23 cellular contexts compared by ENCODE assay signal in the genomic region with DNA sequence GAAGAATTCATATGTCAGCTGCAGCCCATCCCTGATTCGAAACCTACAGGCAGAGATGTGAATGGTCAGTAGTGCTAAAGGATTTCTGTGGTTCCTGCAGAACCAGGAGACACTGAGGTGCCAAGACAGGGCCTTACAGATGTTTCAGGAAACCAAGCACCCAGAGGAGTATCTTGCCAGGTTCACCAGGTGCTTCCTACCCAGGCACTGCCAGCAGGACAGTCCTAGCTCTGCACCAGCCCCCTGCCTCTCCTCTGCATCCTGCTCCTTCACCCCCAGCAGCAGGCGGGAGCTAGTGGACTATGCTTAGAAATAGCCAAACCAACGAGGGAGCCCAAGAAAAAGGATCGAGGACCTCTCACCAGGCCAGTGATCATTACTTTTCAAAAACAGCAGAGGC. TPM values are rescaled to one million over a fixed set of nuclear protein-coding genes. Genes with fewer than 3 reads are reported as not detected.
DNase-seq lines count a peak whose midpoint lies in the region; TF ChIP-seq lines count a peak whose summit lies in the region.
"Had no signal": no experiment of that assay in that cellular context is flagged by ENCODE, and none has a peak within 500 bp of the region (broad histone marks: within the 10 kb centered on the region; RNA-seq: fewer than 3 reads in every experiment).

No MANE protein-coding gene starts in this region.

- peak overlapping the region; percentile 52 for H3K4me3 Mint-ChIP-seq in activated naive CD4-positive, alpha-beta T cell treated with anti-CD3 and anti-CD28 coated beads, Interleukin-2, amount 50 U/mL, for 24 hours
- H3K4me3 Mint-ChIP-seq in activated naive CD8-positive, alpha-beta T cell treated with anti-CD3 and anti-CD28 coated beads for 36 hours = no peak overlapping the region
- peak overlapping the region; percentile 35 for H3K4me3 Mint-ChIP-seq in neural crest cell
- no peak overlapping the region for H3K4me3 Mint-ChIP-seq in activated CD4-positive, alpha-beta memory T cell treated with anti-CD3 and anti-CD28 coated beads, Interleukin-2, amount 10 ng/mL, durations not matched to agents 7 days and 5 days
- H3K4me3 Mint-ChIP-seq: HFFc6, mesothelial cell of epicardium had no signal

- peaks cover 3% of the 10 kb centered on the region; the same call in 1 of the 2 replicates for H3F3A ChIP-seq in Loucy (ENCODE audit: low read depth)

- no peaks in the 10 kb centered on the region for H4K20me1 ChIP-seq in Loucy (ENCODE audit: insufficient read depth, low read length, poor library complexity, severe bottlenecking)

- peaks cover 9% of the 10 kb centered on the region for H3K79me2 ChIP-seq in Loucy (ENCODE audit: insufficient read depth, low read length)

- no peak overlapping the region for H3K27ac ChIP-seq in A673 (ENCODE audit: low read depth, low read length, poor library complexity, severe bottlenecking)
- H3K27ac ChIP-seq: cardiac muscle cell, GM23248, left ventricle myocardium inferior had no signal

- H3K4me1 ChIP-seq in Loucy (ENCODE audit: insufficient read depth, low read length, poor library complexity, severe bottlenecking) (peaks cover 13% of the 10 kb centered on the region), A673 (ENCODE audit: insufficient read depth, low read length, poor library complexity, severe bottlenecking) (peaks cover 5% of the 10 kb centered on the region)

- H3K36me3 Mint-ChIP-seq in activated naive CD4-positive, alpha-beta T cell treated with anti-CD3 and anti-CD28 coated beads, Interleukin-2, amount 50 U/mL, for 24 hours = peaks cover 2% of the 10 kb centered on the region
- peaks cover 13% of the 10 kb centered on the region for H3K36me3 Mint-ChIP-seq in activated naive CD8-positive, alpha-beta T cell treated with anti-CD3 and anti-CD28 coated beads for 36 hours
- H3K36me3 Mint-ChIP-seq in neural crest cell (ENCODE audit: low read depth) = no peaks in the 10 kb centered on the region
- H3K36me3 Mint-ChIP-seq in activated CD4-positive, alpha-beta memory T cell treated with anti-CD3 and anti-CD28 coated beads, Interleukin-2, amount 10 ng/mL, durations not matched to agents 7 days and 5 days (ENCODE audit: low read depth) = peaks cover 13% of the 10 kb centered on the region
- H3K36me3 Mint-ChIP-seq: mesothelial cell of epicardium had no signal

- intact Hi-C loops in A673 (cut with micrococcal nuclease; ENCODE audit: unreplicated experiment) = no loop called here

- peak overlapping the region; percentile 20 for H3K4me3 ChIP-seq in Loucy (ENCODE audit: low read length, poor library complexity, severe bottlenecking)
- H3K4me3 ChIP-seq in A673 (ENCODE audit: low read depth, low read length, poor library complexity, severe bottlenecking) = no peak overlapping the region
- H3K4me3 ChIP-seq: cardiac muscle cell, GM23248, left ventricle myocardium inferior had no signal

- H3K27me3 Mint-ChIP-seq in activated naive CD4-positive, alpha-beta T cell treated with anti-CD3 and anti-CD28 coated beads, Interleukin-2, amount 50 U/mL, for 24 hours = no peaks in the 10 kb centered on the region
- H3K27me3 Mint-ChIP-seq in activated naive CD8-positive, alpha-beta T cell treated with anti-CD3 and anti-CD28 coated beads for 36 hours = peaks cover 6% of the 10 kb centered on the region
- peaks cover 71% of the 10 kb centered on the region for H3K27me3 Mint-ChIP-seq in neural crest cell (ENCODE audit: low read depth)
- H3K27me3 Mint-ChIP-seq in activated CD4-positive, alpha-beta memory T cell treated with anti-CD3 and anti-CD28 coated beads, Interleukin-2, amount 10 ng/mL, durations not matched to agents 7 days and 5 days = peaks cover 26% of the 10 kb centered on the region

- peak overlapping the region; percentile 45 for H3K4me2 ChIP-seq in Loucy (ENCODE audit: low read depth, low read length, poor library complexity, severe bottlenecking)

- peak overlapping the region; percentile 33 for H3K27ac Mint-ChIP-seq in activated naive CD4-positive, alpha-beta T cell treated with anti-CD3 and anti-CD28 coated beads, Interleukin-2, amount 50 U/mL, for 24 hours
- H3K27ac Mint-ChIP-seq in activated naive CD8-positive, alpha-beta T cell treated with anti-CD3 and anti-CD28 coated beads for 36 hours = peak overlapping the region; percentile 32
- H3K27ac Mint-ChIP-seq in neural crest cell (ENCODE audit: unreplicated experiment) = no peak overlapping the region
- H3K27ac Mint-ChIP-seq in activated CD4-positive, alpha-beta memory T cell treated with anti-CD3 and anti-CD28 coated beads, Interleukin-2, amount 10 ng/mL, durations not matched to agents 7 days and 5 days = no peak overlapping the region
- H3K27ac Mint-ChIP-seq: HFFc6, mesothelial cell of epicardium had no signal

- peak overlapping the region; percentile 37 for H3K9ac ChIP-seq in Loucy (ENCODE audit: low read depth, low read length, poor library complexity, severe bottlenecking)
- H3K9ac ChIP-seq: GM23248 had no signal

- BruUV-seq in A673 (replicated peaks; lab: Mats Ljungman, UMichigan) = no TSS peak

- no peak for TF ChIP-seq CTCF in Loucy (conservative IDR thresholded peaks at IDR 0.05; ENCODE audit: low read length)
- TF ChIP-seq CTCF in neural crest cell (conservative IDR thresholded peaks at IDR 0.05) = no peak
- no peak for TF ChIP-seq CTCF in A673 (conservative IDR thresholded peaks at IDR 0.05; ENCODE audit: low read depth, low read length)

- H3K4me1 Mint-ChIP-seq in activated naive CD4-positive, alpha-beta T cell treated with anti-CD3 and anti-CD28 coated beads, Interleukin-2, amount 50 U/mL, for 24 hours = peaks cover 64% of the 10 kb centered on the region
- peaks cover 54% of the 10 kb centered on the region for H3K4me1 Mint-ChIP-seq in activated naive CD8-positive, alpha-beta T cell treated with anti-CD3 and anti-CD28 coated beads for 36 hours
- peaks cover 4% of the 10 kb centered on the region for H3K4me1 Mint-ChIP-seq in neural crest cell
- H3K4me1 Mint-ChIP-seq in activated CD4-positive, alpha-beta memory T cell treated with anti-CD3 and anti-CD28 coated beads, Interleukin-2, amount 10 ng/mL, durations not matched to agents 7 days and 5 days = peaks cover 25% of the 10 kb centered on the region

- H3K27me3 ChIP-seq in Loucy (ENCODE audit: insufficient read depth, low read length, poor library complexity, severe bottlenecking) (no peaks in the 10 kb centered on the region), A673 (replicated peaks; ENCODE audit: insufficient read depth, low read depth, low read length, poor library complexity) (peaks cover 40% of the 10 kb centered on the region)

- no peaks in the 10 kb centered on the region for H3K36me3 ChIP-seq in Loucy (ENCODE audit: insufficient read depth, low read length)
- H3K36me3 ChIP-seq in A673 (ENCODE audit: insufficient read depth, low read length, poor library complexity, severe bottlenecking) = no peaks in the 10 kb centered on the region
- H3K36me3 ChIP-seq: cardiac muscle cell, left ventricle myocardium inferior had no signal

- POLR2A ChIA-PET in activated CD4-positive, alpha-beta memory T cell treated with anti-CD3 and anti-CD28 coated beads, Interleukin-2, amount 10 ng/mL, durations not matched to agents 7 days and 5 days (lab: Charles Lee) = interaction anchor here (0.7 to 23.3 kb wide), 7 partner anchors 9 to 93 kb away, joined by 3 to 454 read pairs (median 4); no protein-coding TSS in a partner anchor
- POLR2A ChIA-PET in A673 (lab: Charles Lee; ENCODE audit: low non-redundant PET) = no interaction called here

- H3K9me3 Mint-ChIP-seq in activated naive CD4-positive, alpha-beta T cell treated with anti-CD3 and anti-CD28 coated beads, Interleukin-2, amount 50 U/mL, for 24 hours = no peaks in the 10 kb centered on the region
- H3K9me3 Mint-ChIP-seq in activated naive CD8-positive, alpha-beta T cell treated with anti-CD3 and anti-CD28 coated beads for 36 hours = no peaks in the 10 kb centered on the region
- no peaks in the 10 kb centered on the region for H3K9me3 Mint-ChIP-seq in neural crest cell
- no peaks in the 10 kb centered on the region for H3K9me3 Mint-ChIP-seq in activated CD4-positive, alpha-beta memory T cell treated with anti-CD3 and anti-CD28 coated beads, Interleukin-2, amount 10 ng/mL, durations not matched to agents 7 days and 5 days
- H3K9me3 Mint-ChIP-seq: HFFc6, mesothelial cell of epicardium had no signal

- H3K9me2 ChIP-seq in Loucy (replicated peaks; ENCODE audit: low read depth, low read length) = no peaks in the 10 kb centered on the region

- H2AFZ ChIP-seq in Loucy (ENCODE audit: low read length) = 0 out of 2 replicates have a peak overlapping the region, but pooled peaks have one; percentile 21
- H2AFZ ChIP-seq: GM23248 had no signal

- CTCF ChIA-PET in activated CD4-positive, alpha-beta memory T cell treated with anti-CD3 and anti-CD28 coated beads, Interleukin-2, amount 10 ng/mL, durations not matched to agents 7 days and 5 days (lab: Charles Lee) = interaction anchor here (1.3 to 2.6 kb wide), 2 partner anchors 93 to 95 kb away, joined by 3 to 12 read pairs; no protein-coding TSS in a partner anchor
- CTCF ChIA-PET in A673 (lab: Charles Lee) = no interaction called here

- DNase-seq in activated naive CD4-positive, alpha-beta T cell treated with anti-CD3 and anti-CD28 coated beads, Interleukin-2, amount 50 U/mL, for 16 hours = no peak
- no peak for DNase-seq in activated naive CD8-positive, alpha-beta T cell treated with anti-CD3 and anti-CD28 coated beads for 36 hours
- no peak for DNase-seq in neural crest cell (ENCODE audit: low read depth, low spot score)
- DNase-seq in NCI-H524 (lab: John Stamatoyannopoulos, UW) = no peak
- no peak for DNase-seq in activated CD4-positive, alpha-beta memory T cell treated with anti-CD3 and anti-CD28 coated beads, Interleukin-2, amount 10 ng/mL, durations not matched to agents 7 days and 5 days
- no peak for DNase-seq in A673 (ENCODE audit: low spot score)
- DNase-seq: activated CD4-positive, alpha-beta T cell treated with anti-CD3 and anti-CD28 coated beads for 1 hour; anterior cingulate cortex; GM23248; HFFc6; hypothalamus; left ventricle myocardium inferior; NCI-H1105; NCI-H1930; NCI-H2227 treated with DMSO at 0.1 percent for 48 hours; stimulated activated CD4-positive, alpha-beta T cell treated with anti-CD3 and anti-CD28 coated beads, Interleukin-15, amount 100 ng/mL, for 24 hours; trophoblast cell had no signal

- H3K9me3 ChIP-seq in Loucy (ENCODE audit: insufficient read depth, low read depth, low read length) (no peaks in the 10 kb centered on the region), A673 (ENCODE audit: low read depth, low read length, poor library complexity, severe bottlenecking) (no peaks in the 10 kb centered on the region)
- H3K9me3 ChIP-seq: left ventricle myocardium inferior had no signal

RNA-seq across cellular contexts. Expression of gene IKZF1, which starts 4.2 kb away (rescaled TPM):
- total RNA-seq in activated naive CD8-positive, alpha-beta T cell treated with anti-CD3 and anti-CD28 coated beads for 36 hours = 100 to 1,000 TPM; 220 to 225 TPM
- total RNA-seq in neural crest cell (5.9 and 8.5 TPM in 2 replicates), A673 (2021) (3.7 and 4.2 TPM in 2 replicates)
- 100 to 1,000 TPM; 383 to 404 TPM for total RNA-seq in activated CD4-positive, alpha-beta memory T cell treated with anti-CD3 and anti-CD28 coated beads, Interleukin-2, amount 10 ng/mL, durations not matched to agents 7 days and 5 days
- total RNA-seq: fibroblast of lung, G401, GM23248, HFFc6 had no signal

Comparison
In these comparisons a context has a peak if more than half of its experiments do, and no peak if none do; other contexts are left out.
1. H3K27ac Mint-ChIP-seq: peak in activated naive CD4-positive, alpha-beta T cell treated with anti-CD3 and anti-CD28 coated beads, Interleukin-2, amount 50 U/mL, for 24 hours (single experiment) and activated naive CD8-positive, alpha-beta T cell treated with anti-CD3 and anti-CD28 coated beads for 36 hours (single experiment); none in neural crest cell (single experiment) and activated CD4-positive, alpha-beta memory T cell treated with anti-CD3 and anti-CD28 coated beads, Interleukin-2, amount 10 ng/mL, durations not matched to agents 7 days and 5 days (single experiment).
2. H3K4me3 Mint-ChIP-seq: peak in activated naive CD4-positive, alpha-beta T cell treated with anti-CD3 and anti-CD28 coated beads, Interleukin-2, amount 50 U/mL, for 24 hours (single experiment) and neural crest cell (single experiment); none in activated naive CD8-positive, alpha-beta T cell treated with anti-CD3 and anti-CD28 coated beads for 36 hours (single experiment) and activated CD4-positive, alpha-beta memory T cell treated with anti-CD3 and anti-CD28 coated beads, Interleukin-2, amount 10 ng/mL, durations not matched to agents 7 days and 5 days (single experiment).
3. RNA of gene IKZF1, which starts 4.2 kb away (total RNA-seq): 383 to 404 TPM in activated CD4-positive, alpha-beta memory T cell treated with anti-CD3 and anti-CD28 coated beads, Interleukin-2, amount 10 ng/mL, durations not matched to agents 7 days and 5 days and 220 to 225 TPM in activated naive CD8-positive, alpha-beta T cell treated with anti-CD3 and anti-CD28 coated beads for 36 hours; 5.9 to 8.5 TPM in neural crest cell and 3.7 to 4.2 TPM in A673; every median in the first group is over 10 times any median in the second.